ENCODE assay signal across 16 cellular contexts in genomic region chr3:169256791-169257522, GRCh38.
DNase-seq lines count a peak whose midpoint lies in the region; ATAC-seq and TF ChIP-seq lines count a peak whose summit lies in the region.
"Had no signal": no experiment of that assay in that cellular context is flagged by ENCODE, and none has a peak within 500 bp of the region (broad histone marks: within the 10 kb centered on the region; RNA-seq: fewer than 3 reads in every experiment).

No MANE protein-coding gene starts in this region.

- DNase-seq in MG63 (peak; percentile 52), cardiac fibroblast (ENCODE audit: low read depth in 2 of 2) (peak; percentile 45 to 52), smooth muscle cell of the brain vasculature (ENCODE audit: low read depth, low spot score) (peak; percentile 18), activated gamma-delta T cell (lab: John Stamatoyannopoulos, UW) (no peak), NCI-H2227 treated with DMSO at 0.1 percent for 48 hours (lab: John Stamatoyannopoulos, UW) (no peak)
- DNase-seq: CD4-positive, CD25-positive, alpha-beta regulatory T cell; MM.1S; NCI-H1048; NCI-H1417 treated with DMSO at 0.1 percent for 48 hours; NCI-H187; NCI-H510A; NCI-H748 treated with DMSO at 0.1 percent for 48 hours; NK-92 treated with Interleukin-12 subunit alpha and Interleukin-12 subunit beta, amount 100 ng/mL, for 24 hours; Peyer's patch had no signal

- TF ChIP-seq CTCF in HEK293 (tag by site-specific recombination; IDR thresholded peaks at IDR 0.05), result no peak
- TF ChIP-seq CTCF in cardiac fibroblast (IDR thresholded peaks at IDR 0.05; ENCODE audit: low read depth, low read length), result no peak

- H3K9me3 ChIP-seq in HEK293 (ENCODE audit: control insufficient read depth, insufficient read depth, low read depth, low read length) (no peaks in the 10 kb centered on the region), MG63 (no peaks in the 10 kb centered on the region)
- H3K9me3 ChIP-seq: Peyer's patch had no signal

- CTCF ChIA-PET in HEK293 (lab: Yijun Ruan, JAX), result no interaction called here

- POLR2A ChIA-PET in HEK293 (lab: Yijun Ruan, JAX), result no interaction called here

- no peak overlapping the region for H3K4me3 ChIP-seq in HEK293 (ENCODE audit: low read depth, low read length)
- H3K4me3 ChIP-seq in MG63, result no peak overlapping the region
- no peak overlapping the region for H3K4me3 ChIP-seq in cardiac fibroblast (replicated peaks in 1 of 2; ENCODE audit: low read depth in 2 of 2, low read length in 2 of 2)
- H3K4me3 ChIP-seq: Peyer's patch had no signal

- H3K27me3 ChIP-seq in MG63, result no peaks in the 10 kb centered on the region
- H3K27me3 ChIP-seq: Peyer's patch had no signal

- no peak overlapping the region for H3K27ac ChIP-seq in HEK293 (ENCODE audit: extremely low read depth, low read depth, low read length)
- H3K27ac ChIP-seq: Peyer's patch had no signal

- H3K4me1 ChIP-seq in HEK293 (ENCODE audit: control insufficient read depth, insufficient read depth, low read length), result no peaks in the 10 kb centered on the region
- H3K4me1 ChIP-seq: Peyer's patch had no signal

- no peaks in the 10 kb centered on the region for H3K36me3 ChIP-seq in HEK293 (ENCODE audit: control insufficient read depth in 2 of 2, insufficient read depth in 1 of 2, low read length in 2 of 2)
- no peaks in the 10 kb centered on the region for H3K36me3 ChIP-seq in MG63
- H3K36me3 ChIP-seq: Peyer's patch had no signal

- ATAC-seq in GM18868 (IDR thresholded peaks at IDR 0.05; ENCODE audit: unreplicated experiment), result no peak

TF ChIP-seq in HEK293, 187 proteins besides CTCF, POLR2A, EP300 and RAD21:
- TF ChIP-seq ZNF518A (tag by site-specific recombination; conservative IDR thresholded peaks at IDR 0.05; ENCODE audit: low read depth), result no peak
- peak; percentile 44 for TF ChIP-seq PRDM6 (tag by site-specific recombination; IDR thresholded peaks at IDR 0.05)

Comparison
In these comparisons a context has a peak if more than half of its experiments do, and no peak if none do; other contexts are left out.
1. DNase-seq: peak in MG63 (single experiment), cardiac fibroblast (2 of 2) and smooth muscle cell of the brain vasculature (single experiment); none in activated gamma-delta T cell (single experiment) and NCI-H2227 treated with DMSO at 0.1 percent for 48 hours (single experiment).